ENCODE assay signal across 1 cellular context in genomic region chr5:82911902-82912301, GRCh38.
TF ChIP-seq lines count a peak whose summit lies in the region.

No MANE protein-coding gene starts in this region.

TF ChIP-seq in IMR-90, 13 proteins besides CTCF, POLR2A, EP300 and RAD21:
- TF ChIP-seq MAFK (IDR thresholded peaks at IDR 0.05; ENCODE audit: low read depth, low read length) (no peak), FOS (IDR thresholded peaks at IDR 0.05; ENCODE audit: low read depth, low read length) (no peak), CHD1 (IDR thresholded peaks at IDR 0.05; ENCODE audit: low read depth, low read length) (no peak), CEBPB (IDR thresholded peaks at IDR 0.05; ENCODE audit: low read depth, low read length) (no peak), RCOR1 (IDR thresholded peaks at IDR 0.05; ENCODE audit: insufficient replicate concordance, low read length) (no peak), MAZ (IDR thresholded peaks at IDR 0.05; ENCODE audit: borderline replicate concordance, low read depth, low read length) (no peak), BHLHE40 (IDR thresholded peaks at IDR 0.05; ENCODE audit: low read depth, low read length) (no peak), MXI1 (IDR thresholded peaks at IDR 0.05; ENCODE audit: borderline replicate concordance, low read depth, low read length) (no peak), RFX5 (IDR thresholded peaks at IDR 0.05; ENCODE audit: low read depth, low read length) (no peak), SMC3 (IDR thresholded peaks at IDR 0.05; ENCODE audit: low read depth, low read length) (no peak), ELK1 (IDR thresholded peaks at IDR 0.05; ENCODE audit: borderline replicate concordance, low read depth, low read length) (no peak), USF2 (IDR thresholded peaks at IDR 0.05; ENCODE audit: low read depth, low read length) (no peak), NFE2L2 (IDR thresholded peaks at IDR 0.05; ENCODE audit: low read depth, low read length) (no peak)
